Comparison of ENCODE assay signal across 30 cellular contexts in genomic region chr9:91604451-91604850, GRCh38.
"Had no signal": no experiment of that assay in that cellular context is flagged by ENCODE, and none has a peak within 500 bp of the region (broad histone marks: within the 10 kb centered on the region; RNA-seq: fewer than 3 reads in every experiment).

No MANE protein-coding gene starts in this region.

- H3K27me3 ChIP-seq: brain microvascular endothelial cell, gastrocnemius medialis, heart left ventricle had no signal

- H3K36me3 ChIP-seq: brain microvascular endothelial cell, gastrocnemius medialis, heart left ventricle had no signal

- H3K27ac ChIP-seq: brain microvascular endothelial cell, gastrocnemius medialis, heart left ventricle had no signal

- DNase-seq: activated CD4-positive, alpha-beta memory T cell treated with anti-CD3 and anti-CD28 coated beads for 36 hours; activated CD4-positive, alpha-beta T cell treated with anti-CD3 and anti-CD28 coated beads for 36 hours; activated CD4-positive, alpha-beta T cell treated with anti-CD3 and anti-CD28 coated beads, Interleukin-2, amount 10 ng/mL, durations not matched to agents 24 days and 14 days; activated CD4-positive, CD25-positive, alpha-beta regulatory T cell; activated CD4-positive, CD25-positive, alpha-beta regulatory T cell treated with anti-CD3 and anti-CD28 coated beads, Interleukin-2, amount 50 U/mL, for 72 hours; activated CD8-positive, alpha-beta memory T cell treated with anti-CD3 and anti-CD28 coated beads, Interleukin-2, amount 10 ng/mL, durations not matched to agents 7 days and 5 days; activated CD8-positive, alpha-beta memory T cell treated with anti-CD3 and anti-CD28 coated beads, Interleukin-2, amount 50 U/mL, for 4 hours; activated CD8-positive, alpha-beta T cell treated with anti-CD3 and anti-CD28 coated beads, Interleukin-2, amount 10 ng/mL, durations not matched to agents 7 days and 5 days; activated effector memory CD4-positive, alpha-beta T cell treated with anti-CD3 and anti-CD28 coated beads, Interleukin-2, amount 50 U/mL, for 16 hours; activated naive CD4-positive, alpha-beta T cell treated with anti-CD3 and anti-CD28 coated beads, Interleukin-2, amount 10 ng/mL, durations not matched to agents 7 days and 5 days; activated naive CD8-positive, alpha-beta T cell treated with anti-CD3 and anti-CD28 coated beads, Interleukin-2, amount 10 ng/mL, durations not matched to agents 7 days and 5 days; activated T-cell treated with anti-CD3 and anti-CD28 coated beads, Interleukin-2, amount 50 U/mL, for 1 hour; activated T-cell treated with anti-CD3 and anti-CD28 coated beads, Interleukin-2, amount 50 U/mL, for 48 hours; amniotic stem cell; anterior cingulate cortex; brain microvascular endothelial cell; caudate nucleus; cortex of kidney; effector CD8-positive, alpha-beta T cell; foreskin fibroblast; gastrocnemius medialis; glutamatergic neuron; heart left ventricle; T-helper 2 cell had no signal

- H3K4me3 ChIP-seq: gastrocnemius medialis, heart left ventricle had no signal

- FAIRE-seq: astrocyte, colon, endometrium, endothelial cell of umbilical vein had no signal

- ATAC-seq: activated CD4-positive, alpha-beta T cell treated with anti-CD3 and anti-CD28 coated beads for 36 hours; activated CD8-positive, alpha-beta memory T cell treated with anti-CD3 and anti-CD28 coated beads, Interleukin-2, amount 10 ng/mL, durations not matched to agents 7 days and 5 days; activated CD8-positive, alpha-beta T cell treated with anti-CD3 and anti-CD28 coated beads, Interleukin-2, amount 10 ng/mL, durations not matched to agents 7 days and 5 days; activated naive CD4-positive, alpha-beta T cell treated with anti-CD3 and anti-CD28 coated beads, Interleukin-2, amount 50 U/mL, for 72 hours; esophagus mucosa; gastrocnemius medialis; heart left ventricle had no signal

- H3K9me3 ChIP-seq: gastrocnemius medialis, heart left ventricle had no signal

- H3K4me1 ChIP-seq: gastrocnemius medialis, heart left ventricle had no signal
